Comparison of ENCODE assay signal across 8 cellular contexts in the genomic region with DNA sequence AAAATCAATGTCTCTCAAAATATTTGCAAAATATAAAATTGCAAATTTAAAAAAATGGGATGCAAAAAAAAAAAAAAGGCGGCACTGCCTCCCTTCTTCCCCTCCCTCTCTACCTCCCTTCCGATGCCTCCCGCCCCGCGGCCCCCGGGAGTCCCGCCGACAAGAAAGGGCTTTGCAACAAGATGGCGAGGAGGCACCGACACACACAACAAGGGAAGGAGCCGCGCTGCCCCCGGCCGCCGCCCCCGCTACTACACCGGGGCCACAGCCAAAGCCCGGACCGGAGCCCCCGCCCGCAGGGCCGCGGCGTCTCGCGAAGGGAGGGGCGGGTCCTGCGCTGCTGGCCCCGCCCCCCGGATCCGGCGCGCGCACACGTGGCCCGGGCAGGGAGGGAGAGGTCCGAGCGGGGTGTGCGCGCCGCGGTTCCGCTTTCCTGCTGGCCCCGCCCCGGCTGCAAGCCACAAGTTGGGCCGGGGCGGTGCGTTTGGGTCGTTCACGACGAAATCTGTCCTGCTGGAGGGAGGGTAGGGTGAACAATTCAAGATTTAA. TPM values are rescaled to one million over a fixed set of nuclear protein-coding genes. Genes with fewer than 3 reads are reported as not detected.
DNase-seq lines count a peak whose midpoint lies in the region; ATAC-seq and TF ChIP-seq lines count a peak whose summit lies in the region.

A gene with protein sequence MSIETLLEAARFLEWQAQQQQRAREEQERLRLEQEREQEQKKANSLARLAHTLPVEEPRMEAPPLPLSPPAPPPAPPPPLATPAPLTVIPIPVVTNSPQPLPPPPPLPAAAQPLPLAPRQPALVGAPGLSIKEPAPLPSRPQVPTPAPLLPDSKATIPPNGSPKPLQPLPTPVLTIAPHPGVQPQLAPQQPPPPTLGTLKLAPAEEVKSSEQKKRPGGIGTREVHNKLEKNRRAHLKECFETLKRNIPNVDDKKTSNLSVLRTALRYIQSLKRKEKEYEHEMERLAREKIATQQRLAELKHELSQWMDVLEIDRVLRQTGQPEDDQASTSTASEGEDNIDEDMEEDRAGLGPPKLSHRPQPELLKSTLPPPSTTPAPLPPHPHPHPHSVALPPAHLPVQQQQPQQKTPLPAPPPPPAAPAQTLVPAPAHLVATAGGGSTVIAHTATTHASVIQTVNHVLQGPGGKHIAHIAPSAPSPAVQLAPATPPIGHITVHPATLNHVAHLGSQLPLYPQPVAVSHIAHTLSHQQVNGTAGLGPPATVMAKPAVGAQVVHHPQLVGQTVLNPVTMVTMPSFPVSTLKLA (minus strand): TSS at position 184 of the 549 bp plus-strand sequence. CDS start 348 bp downstream, outside the sequence.

- H3K4me3 ChIP-seq in breast epithelium (peak within 1 kb of the TSS; percentile 99), smooth muscle cell (peak within 1 kb of the TSS; percentile 94)

- H3K36me3 Mint-ChIP-seq in immature natural killer cell = no peaks in the 10 kb centered on the region

- no peaks in the 10 kb centered on the region for H3K9me3 Mint-ChIP-seq in immature natural killer cell

- H2AFZ ChIP-seq in smooth muscle cell (ENCODE audit: low read depth) = no peak within 1 kb of the TSS

- TF ChIP-seq POLR2A in breast epithelium (IDR thresholded peaks at IDR 0.05) = no peak

- peak; percentile 39 for ATAC-seq in GM18867 (IDR thresholded peaks at IDR 0.05; ENCODE audit: unreplicated experiment)
- ATAC-seq in HG03095 (IDR thresholded peaks at IDR 0.05; ENCODE audit: unreplicated experiment) = peak; percentile 19

- H3K27me3 Mint-ChIP-seq in immature natural killer cell (ENCODE audit: low read depth in 3 of 3) = peaks cover 16 to 27% (median 19%) of the 10 kb centered on the region in 3 donors

- H3K4me2 ChIP-seq in smooth muscle cell = peak within 1 kb of the TSS; percentile 98

- peaks cover 36% of the 10 kb centered on the region in 2 donors for H3K4me1 Mint-ChIP-seq in immature natural killer cell

- peak; percentile 84 for DNase-seq in A172 (ENCODE audit: low spot score)
- DNase-seq in NCI-H2196 (lab: John Stamatoyannopoulos, UW; ENCODE audit: unreplicated experiment) = peak; percentile 78
- DNase-seq in breast epithelium (ENCODE audit: low spot score in 2 of 2) = peak; percentile 94 to 95
- peak; percentile 96 to 98 (median 97) for DNase-seq in immature natural killer cell
- peak; percentile 99 for DNase-seq in smooth muscle cell (lab: John Stamatoyannopoulos, UW; ENCODE audit: unreplicated experiment)

- under 1% methylated on average over 37 of the region's 51 CpGs for WGBS in smooth muscle cell (ENCODE audit: low lambda C conversion rate)

- H3K27me3 ChIP-seq in breast epithelium (no peaks in the 10 kb centered on the region), smooth muscle cell (ENCODE audit: low read depth) (no peaks in the 10 kb centered on the region)

- peaks cover 36% of the 10 kb centered on the region for H3F3A ChIP-seq in smooth muscle cell (ENCODE audit: low read depth)

- no peaks in the 10 kb centered on the region for H3K36me3 ChIP-seq in breast epithelium
- no peaks in the 10 kb centered on the region for H3K36me3 ChIP-seq in smooth muscle cell (ENCODE audit: low read depth)

- H3K27ac ChIP-seq in VCaP (peak within 1 kb of the TSS; percentile 95), breast epithelium (peak within 1 kb of the TSS; percentile 99), smooth muscle cell (ENCODE audit: low read depth) (peak within 1 kb of the TSS; percentile 99)

- H3K4me1 ChIP-seq in breast epithelium (peaks cover 13 to 32% of the 10 kb centered on the region in 2 donors), smooth muscle cell (ENCODE audit: low read depth) (peaks cover 48% of the 10 kb centered on the region)

- intact Hi-C loops in breast epithelium (cut with DNase I; ENCODE audit: low total_unique reads) = no loop called here

- H3K9me3 ChIP-seq in breast epithelium = no peaks in the 10 kb centered on the region
- H3K9me3 ChIP-seq in smooth muscle cell (replicated peaks; ENCODE audit: low read depth) = no peaks in the 10 kb centered on the region

- peaks cover 20% of the 10 kb centered on the region for H4K20me1 ChIP-seq in smooth muscle cell (ENCODE audit: low read depth)

- no peak for TF ChIP-seq CTCF in VCaP (conservative IDR thresholded peaks at IDR 0.05)
- TF ChIP-seq CTCF in breast epithelium (IDR thresholded peaks at IDR 0.05) = no peak
- TF ChIP-seq CTCF in smooth muscle cell (IDR thresholded peaks at IDR 0.05; ENCODE audit: borderline replicate concordance, insufficient read depth, poor library complexity, severe bottlenecking) = no peak

- peak within 1 kb of the TSS; percentile 92 to 99 (median 99) for H3K4me3 Mint-ChIP-seq in immature natural killer cell

- peak within 1 kb of the TSS; percentile 98 for H3K9ac ChIP-seq in smooth muscle cell (ENCODE audit: low read depth)

- peaks cover 21% of the 10 kb centered on the region for H3K79me2 ChIP-seq in smooth muscle cell (ENCODE audit: low read depth)

- H3K27ac Mint-ChIP-seq in immature natural killer cell = peak within 1 kb of the TSS; percentile 96 to 100 (median 100)

RNA-seq across cellular contexts. Expression of the gene that starts here (rescaled TPM):
- total RNA-seq in A172 (2014; rRNA removed; shearing (Covaris generic)) = 4.3 and 9.1 TPM in 2 replicates
- total RNA-seq in breast epithelium (10 to 100 TPM in 1 of 3 donors, 1 to 10 TPM in 2; 7.7 to 10.2 (median 8.8) TPM), smooth muscle cell (7.5 and 12.8 TPM in 2 replicates)
- polyA plus RNA-seq in immature natural killer cell (1 to 10 TPM in 1 of 3 donors, under 1 TPM in 2; 0.10 to 1.1 (median 0.64) TPM), smooth muscle cell (5.7 and 9.0 TPM in 2 replicates)

Comparison
In these comparisons a context has a peak if more than half of its experiments do, and no peak if none do; other contexts are left out.
1. Peak in every context shown above with its lines: DNase-seq, ATAC-seq, H3K4me3 ChIP-seq and H3K27ac ChIP-seq.